In the genomic region with DNA sequence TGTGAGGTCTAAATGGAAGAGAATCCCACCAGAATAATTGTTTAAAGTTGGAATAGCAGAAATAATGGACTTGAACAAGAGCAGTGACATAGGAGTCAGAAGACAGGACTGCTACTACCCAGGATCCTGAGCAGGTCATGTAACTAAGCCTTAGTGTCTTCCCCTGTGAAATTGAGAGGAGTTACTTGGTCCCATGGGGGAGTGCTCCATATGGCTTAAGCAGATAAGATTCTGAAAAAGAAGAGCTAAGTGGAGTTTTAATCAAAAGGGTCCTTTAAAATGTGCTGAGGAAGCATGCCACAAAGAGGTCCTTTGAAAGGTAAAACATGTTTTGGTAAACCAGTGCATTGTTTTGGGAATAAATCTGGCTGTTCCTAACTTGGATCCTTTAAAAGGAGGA, we compare ENCODE assay signal across 1 cellular context.
TF ChIP-seq lines count a peak whose summit lies in the region.

No MANE protein-coding gene starts in this region.

TF ChIP-seq in K562, 482 proteins besides CTCF, POLR2A, EP300 and RAD21 (continued from another document and continues in another):
- TF ChIP-seq, protein P1, sequence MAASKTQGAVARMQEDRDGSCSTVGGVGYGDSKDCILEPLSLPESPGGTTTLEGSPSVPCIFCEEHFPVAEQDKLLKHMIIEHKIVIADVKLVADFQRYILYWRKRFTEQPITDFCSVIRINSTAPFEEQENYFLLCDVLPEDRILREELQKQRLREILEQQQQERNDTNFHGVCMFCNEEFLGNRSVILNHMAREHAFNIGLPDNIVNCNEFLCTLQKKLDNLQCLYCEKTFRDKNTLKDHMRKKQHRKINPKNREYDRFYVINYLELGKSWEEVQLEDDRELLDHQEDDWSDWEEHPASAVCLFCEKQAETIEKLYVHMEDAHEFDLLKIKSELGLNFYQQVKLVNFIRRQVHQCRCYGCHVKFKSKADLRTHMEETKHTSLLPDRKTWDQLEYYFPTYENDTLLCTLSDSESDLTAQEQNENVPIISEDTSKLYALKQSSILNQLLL (CRISPR knock-in tag; IDR thresholded peaks at IDR 0.05; ENCODE audit: borderline replicate concordance): no peak
- TF ChIP-seq, protein P2, sequence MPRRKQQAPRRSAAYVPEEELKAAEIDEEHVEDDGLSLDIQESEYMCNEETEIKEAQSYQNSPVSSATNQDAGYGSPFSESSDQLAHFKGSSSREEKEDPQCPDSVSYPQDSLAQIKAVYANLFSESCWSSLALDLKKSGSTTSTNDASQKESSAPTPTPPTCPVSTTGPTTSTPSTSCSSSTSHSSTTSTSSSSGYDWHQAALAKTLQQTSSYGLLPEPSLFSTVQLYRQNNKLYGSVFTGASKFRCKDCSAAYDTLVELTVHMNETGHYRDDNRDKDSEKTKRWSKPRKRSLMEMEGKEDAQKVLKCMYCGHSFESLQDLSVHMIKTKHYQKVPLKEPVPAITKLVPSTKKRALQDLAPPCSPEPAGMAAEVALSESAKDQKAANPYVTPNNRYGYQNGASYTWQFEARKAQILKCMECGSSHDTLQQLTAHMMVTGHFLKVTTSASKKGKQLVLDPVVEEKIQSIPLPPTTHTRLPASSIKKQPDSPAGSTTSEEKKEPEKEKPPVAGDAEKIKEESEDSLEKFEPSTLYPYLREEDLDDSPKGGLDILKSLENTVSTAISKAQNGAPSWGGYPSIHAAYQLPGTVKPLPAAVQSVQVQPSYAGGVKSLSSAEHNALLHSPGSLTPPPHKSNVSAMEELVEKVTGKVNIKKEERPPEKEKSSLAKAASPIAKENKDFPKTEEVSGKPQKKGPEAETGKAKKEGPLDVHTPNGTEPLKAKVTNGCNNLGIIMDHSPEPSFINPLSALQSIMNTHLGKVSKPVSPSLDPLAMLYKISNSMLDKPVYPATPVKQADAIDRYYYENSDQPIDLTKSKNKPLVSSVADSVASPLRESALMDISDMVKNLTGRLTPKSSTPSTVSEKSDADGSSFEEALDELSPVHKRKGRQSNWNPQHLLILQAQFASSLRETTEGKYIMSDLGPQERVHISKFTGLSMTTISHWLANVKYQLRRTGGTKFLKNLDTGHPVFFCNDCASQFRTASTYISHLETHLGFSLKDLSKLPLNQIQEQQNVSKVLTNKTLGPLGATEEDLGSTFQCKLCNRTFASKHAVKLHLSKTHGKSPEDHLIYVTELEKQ (CRISPR knock-in tag; IDR thresholded peaks at IDR 0.05): no peak
- TF ChIP-seq, protein P3, sequence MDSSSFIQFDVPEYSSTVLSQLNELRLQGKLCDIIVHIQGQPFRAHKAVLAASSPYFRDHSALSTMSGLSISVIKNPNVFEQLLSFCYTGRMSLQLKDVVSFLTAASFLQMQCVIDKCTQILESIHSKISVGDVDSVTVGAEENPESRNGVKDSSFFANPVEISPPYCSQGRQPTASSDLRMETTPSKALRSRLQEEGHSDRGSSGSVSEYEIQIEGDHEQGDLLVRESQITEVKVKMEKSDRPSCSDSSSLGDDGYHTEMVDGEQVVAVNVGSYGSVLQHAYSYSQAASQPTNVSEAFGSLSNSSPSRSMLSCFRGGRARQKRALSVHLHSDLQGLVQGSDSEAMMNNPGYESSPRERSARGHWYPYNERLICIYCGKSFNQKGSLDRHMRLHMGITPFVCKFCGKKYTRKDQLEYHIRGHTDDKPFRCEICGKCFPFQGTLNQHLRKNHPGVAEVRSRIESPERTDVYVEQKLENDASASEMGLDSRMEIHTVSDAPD (CRISPR knock-in tag; IDR thresholded peaks at IDR 0.05): no peak
- TF ChIP-seq ZNF586 (CRISPR knock-in tag; conservative IDR thresholded peaks at IDR 0.05) (no peak), KDM2B (CRISPR knock-in tag; IDR thresholded peaks at IDR 0.05) (no peak), SRSF1 (IDR thresholded peaks at IDR 0.05; ENCODE audit: low read depth, low read length) (no peak), JUND (IDR thresholded peaks at IDR 0.05; ENCODE audit: borderline replicate concordance, low read depth, low read length) (peak; percentile 56), JUND (tag; IDR thresholded peaks at IDR 0.05; ENCODE audit: borderline replicate concordance, low read depth, low read length) (peak; percentile 50; the same call in 1 of the 3 replicates), TOE1 (IDR thresholded peaks at IDR 0.05; ENCODE audit: borderline replicate concordance) (peak; percentile 47; the same call in 1 of the 2 replicates), TOE1 (CRISPR knock-in tag; IDR thresholded peaks at IDR 0.05; ENCODE audit: borderline replicate concordance, low read depth) (no peak), PTBP1 (IDR thresholded peaks at IDR 0.05; ENCODE audit: low read depth, low read length) (no peak), KLF6 (CRISPR knock-in tag; IDR thresholded peaks at IDR 0.05; ENCODE audit: borderline replicate concordance) (no peak), PHB2 (IDR thresholded peaks at IDR 0.05; ENCODE audit: low read depth) (peak; percentile 70; the same call in 1 of the 2 replicates)
- TF ChIP-seq, protein P4, sequence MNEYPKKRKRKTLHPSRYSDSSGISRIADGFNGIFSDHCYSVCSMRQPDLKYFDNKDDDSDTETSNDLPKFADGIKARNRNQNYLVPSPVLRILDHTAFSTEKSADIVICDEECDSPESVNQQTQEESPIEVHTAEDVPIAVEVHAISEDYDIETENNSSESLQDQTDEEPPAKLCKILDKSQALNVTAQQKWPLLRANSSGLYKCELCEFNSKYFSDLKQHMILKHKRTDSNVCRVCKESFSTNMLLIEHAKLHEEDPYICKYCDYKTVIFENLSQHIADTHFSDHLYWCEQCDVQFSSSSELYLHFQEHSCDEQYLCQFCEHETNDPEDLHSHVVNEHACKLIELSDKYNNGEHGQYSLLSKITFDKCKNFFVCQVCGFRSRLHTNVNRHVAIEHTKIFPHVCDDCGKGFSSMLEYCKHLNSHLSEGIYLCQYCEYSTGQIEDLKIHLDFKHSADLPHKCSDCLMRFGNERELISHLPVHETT (CRISPR knock-in tag; conservative IDR thresholded peaks at IDR 0.05 in 1 of 2, IDR thresholded peaks at IDR 0.05 in 1 of 2): no peak
- TF ChIP-seq, protein P5, sequence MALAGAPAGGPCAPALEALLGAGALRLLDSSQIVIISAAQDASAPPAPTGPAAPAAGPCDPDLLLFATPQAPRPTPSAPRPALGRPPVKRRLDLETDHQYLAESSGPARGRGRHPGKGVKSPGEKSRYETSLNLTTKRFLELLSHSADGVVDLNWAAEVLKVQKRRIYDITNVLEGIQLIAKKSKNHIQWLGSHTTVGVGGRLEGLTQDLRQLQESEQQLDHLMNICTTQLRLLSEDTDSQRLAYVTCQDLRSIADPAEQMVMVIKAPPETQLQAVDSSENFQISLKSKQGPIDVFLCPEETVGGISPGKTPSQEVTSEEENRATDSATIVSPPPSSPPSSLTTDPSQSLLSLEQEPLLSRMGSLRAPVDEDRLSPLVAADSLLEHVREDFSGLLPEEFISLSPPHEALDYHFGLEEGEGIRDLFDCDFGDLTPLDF (CRISPR knock-in tag; IDR thresholded peaks at IDR 0.05): no peak
- TF ChIP-seq, protein P6, sequence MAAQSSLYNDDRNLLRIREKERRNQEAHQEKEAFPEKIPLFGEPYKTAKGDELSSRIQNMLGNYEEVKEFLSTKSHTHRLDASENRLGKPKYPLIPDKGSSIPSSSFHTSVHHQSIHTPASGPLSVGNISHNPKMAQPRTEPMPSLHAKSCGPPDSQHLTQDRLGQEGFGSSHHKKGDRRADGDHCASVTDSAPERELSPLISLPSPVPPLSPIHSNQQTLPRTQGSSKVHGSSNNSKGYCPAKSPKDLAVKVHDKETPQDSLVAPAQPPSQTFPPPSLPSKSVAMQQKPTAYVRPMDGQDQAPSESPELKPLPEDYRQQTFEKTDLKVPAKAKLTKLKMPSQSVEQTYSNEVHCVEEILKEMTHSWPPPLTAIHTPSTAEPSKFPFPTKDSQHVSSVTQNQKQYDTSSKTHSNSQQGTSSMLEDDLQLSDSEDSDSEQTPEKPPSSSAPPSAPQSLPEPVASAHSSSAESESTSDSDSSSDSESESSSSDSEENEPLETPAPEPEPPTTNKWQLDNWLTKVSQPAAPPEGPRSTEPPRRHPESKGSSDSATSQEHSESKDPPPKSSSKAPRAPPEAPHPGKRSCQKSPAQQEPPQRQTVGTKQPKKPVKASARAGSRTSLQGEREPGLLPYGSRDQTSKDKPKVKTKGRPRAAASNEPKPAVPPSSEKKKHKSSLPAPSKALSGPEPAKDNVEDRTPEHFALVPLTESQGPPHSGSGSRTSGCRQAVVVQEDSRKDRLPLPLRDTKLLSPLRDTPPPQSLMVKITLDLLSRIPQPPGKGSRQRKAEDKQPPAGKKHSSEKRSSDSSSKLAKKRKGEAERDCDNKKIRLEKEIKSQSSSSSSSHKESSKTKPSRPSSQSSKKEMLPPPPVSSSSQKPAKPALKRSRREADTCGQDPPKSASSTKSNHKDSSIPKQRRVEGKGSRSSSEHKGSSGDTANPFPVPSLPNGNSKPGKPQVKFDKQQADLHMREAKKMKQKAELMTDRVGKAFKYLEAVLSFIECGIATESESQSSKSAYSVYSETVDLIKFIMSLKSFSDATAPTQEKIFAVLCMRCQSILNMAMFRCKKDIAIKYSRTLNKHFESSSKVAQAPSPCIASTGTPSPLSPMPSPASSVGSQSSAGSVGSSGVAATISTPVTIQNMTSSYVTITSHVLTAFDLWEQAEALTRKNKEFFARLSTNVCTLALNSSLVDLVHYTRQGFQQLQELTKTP (IDR thresholded peaks at IDR 0.05; ENCODE audit: low read depth in 1 of 2, partially characterized antibody in 2 of 2): peak in 1 of 2 experiments; percentile 63
- TF ChIP-seq, protein P7, sequence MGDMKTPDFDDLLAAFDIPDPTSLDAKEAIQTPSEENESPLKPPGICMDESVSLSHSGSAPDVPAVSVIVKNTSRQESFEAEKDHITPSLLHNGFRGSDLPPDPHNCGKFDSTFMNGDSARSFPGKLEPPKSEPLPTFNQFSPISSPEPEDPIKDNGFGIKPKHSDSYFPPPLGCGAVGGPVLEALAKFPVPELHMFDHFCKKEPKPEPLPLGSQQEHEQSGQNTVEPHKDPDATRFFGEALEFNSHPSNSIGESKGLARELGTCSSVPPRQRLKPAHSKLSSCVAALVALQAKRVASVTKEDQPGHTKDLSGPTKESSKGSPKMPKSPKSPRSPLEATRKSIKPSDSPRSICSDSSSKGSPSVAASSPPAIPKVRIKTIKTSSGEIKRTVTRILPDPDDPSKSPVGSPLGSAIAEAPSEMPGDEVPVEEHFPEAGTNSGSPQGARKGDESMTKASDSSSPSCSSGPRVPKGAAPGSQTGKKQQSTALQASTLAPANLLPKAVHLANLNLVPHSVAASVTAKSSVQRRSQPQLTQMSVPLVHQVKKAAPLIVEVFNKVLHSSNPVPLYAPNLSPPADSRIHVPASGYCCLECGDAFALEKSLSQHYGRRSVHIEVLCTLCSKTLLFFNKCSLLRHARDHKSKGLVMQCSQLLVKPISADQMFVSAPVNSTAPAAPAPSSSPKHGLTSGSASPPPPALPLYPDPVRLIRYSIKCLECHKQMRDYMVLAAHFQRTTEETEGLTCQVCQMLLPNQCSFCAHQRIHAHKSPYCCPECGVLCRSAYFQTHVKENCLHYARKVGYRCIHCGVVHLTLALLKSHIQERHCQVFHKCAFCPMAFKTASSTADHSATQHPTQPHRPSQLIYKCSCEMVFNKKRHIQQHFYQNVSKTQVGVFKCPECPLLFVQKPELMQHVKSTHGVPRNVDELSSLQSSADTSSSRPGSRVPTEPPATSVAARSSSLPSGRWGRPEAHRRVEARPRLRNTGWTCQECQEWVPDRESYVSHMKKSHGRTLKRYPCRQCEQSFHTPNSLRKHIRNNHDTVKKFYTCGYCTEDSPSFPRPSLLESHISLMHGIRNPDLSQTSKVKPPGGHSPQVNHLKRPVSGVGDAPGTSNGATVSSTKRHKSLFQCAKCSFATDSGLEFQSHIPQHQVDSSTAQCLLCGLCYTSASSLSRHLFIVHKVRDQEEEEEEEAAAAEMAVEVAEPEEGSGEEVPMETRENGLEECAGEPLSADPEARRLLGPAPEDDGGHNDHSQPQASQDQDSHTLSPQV (IDR thresholded peaks at IDR 0.05): 0 out of 2 replicates have a peak, but pooled peaks have one; percentile 4
